Comparison of ENCODE assay signal across 10 cellular contexts in genomic region chr17:32494621-32495346, GRCh38. TPM values are rescaled to one million over a fixed set of nuclear protein-coding genes. Genes with fewer than 3 reads are reported as not detected.
DNase-seq lines count a peak whose midpoint lies in the region; TF ChIP-seq lines count a peak whose summit lies in the region.
"Had no signal": no experiment of that assay in that cellular context is flagged by ENCODE, and none has a peak within 500 bp of the region (broad histone marks: within the 10 kb centered on the region; RNA-seq: fewer than 3 reads in every experiment).

No MANE protein-coding gene starts in this region.

- POLR2A ChIA-PET in OCI-LY7 (lab: Charles Lee): no interaction called here

- no TSS peak for BruUV-seq in OCI-LY7 (replicated peaks; lab: Mats Ljungman, UMichigan)

- no peak overlapping the region for H3K4me2 ChIP-seq in OCI-LY7 (ENCODE audit: low read length)

- no peak for TF ChIP-seq CTCF in C4-2B (conservative IDR thresholded peaks at IDR 0.05)
- no peak for TF ChIP-seq CTCF in LNCaP clone FGC (IDR thresholded peaks at IDR 0.05; ENCODE audit: control insufficient read depth, extremely low read depth, insufficient read depth)
- TF ChIP-seq CTCF in OCI-LY7 (conservative IDR thresholded peaks at IDR 0.05; ENCODE audit: low read length): no peak
- no peak for TF ChIP-seq CTCF in type B pancreatic cell (conservative IDR thresholded peaks at IDR 0.05)

- H3K36me3 ChIP-seq in OCI-LY7 (ENCODE audit: insufficient read depth, low read length): no peaks in the 10 kb centered on the region
- H3K36me3 ChIP-seq: thyroid gland had no signal

- peaks cover 10% of the 10 kb centered on the region for H3K4me1 Mint-ChIP-seq in type B pancreatic cell (ENCODE audit: unreplicated experiment)

- H3K27me3 Mint-ChIP-seq in type B pancreatic cell: no peaks in the 10 kb centered on the region

- no peaks in the 10 kb centered on the region for H3K36me3 Mint-ChIP-seq in type B pancreatic cell

- H3K27ac ChIP-seq in C4-2B: peak overlapping the region; percentile 43
- H3K27ac ChIP-seq in OCI-LY7 (ENCODE audit: low read depth, low read length, poor library complexity, severe bottlenecking): no peak overlapping the region
- H3K27ac ChIP-seq: thyroid gland had no signal

- no peak overlapping the region for H3K4me3 Mint-ChIP-seq in type B pancreatic cell

- intact Hi-C loops in OCI-LY7 (cut with micrococcal nuclease; ENCODE audit: unreplicated experiment): no loop called here

- CTCF ChIA-PET in OCI-LY7 (lab: Charles Lee; ENCODE audit: unreplicated experiment): no interaction called here

- DNase-seq in LNCaP clone FGC (ENCODE audit: low read depth) (peak; percentile 26), NOMO-1 (lab: John Stamatoyannopoulos, UW; ENCODE audit: unreplicated experiment in 2 of 2) (peak; percentile 32 to 69), hypothalamus (lab: John Stamatoyannopoulos, UW) (peak in 30 of 51 donors; percentile 21 to 66 (median 44)), RPMI8226 (no peak), OCI-LY7 (ENCODE audit: low spot score) (no peak), type B pancreatic cell (ENCODE audit: extremely low spot score, unreplicated experiment) (no peak)
- no peak for DNase-seq in stimulated activated CD4-positive, alpha-beta T cell treated with anti-CD3 and anti-CD28 coated beads, Interleukin-4, amount 100 ng/mL, for 1 hour
- DNase-seq: Caco-2, thyroid gland had no signal

- H3K4me1 ChIP-seq in OCI-LY7 (ENCODE audit: insufficient read depth, low read length, poor library complexity, severe bottlenecking): peaks cover 8% of the 10 kb centered on the region
- H3K4me1 ChIP-seq: Caco-2, thyroid gland had no signal

- no peak overlapping the region for H2AFZ ChIP-seq in OCI-LY7 (ENCODE audit: low read length)

- H3K79me2 ChIP-seq in OCI-LY7 (ENCODE audit: insufficient read depth, low read depth, low read length): no peaks in the 10 kb centered on the region

- H3K4me3 ChIP-seq in LNCaP clone FGC (ENCODE audit: low read depth, low read length) (no peak overlapping the region; the same call in 1 of the 2 replicates), OCI-LY7 (ENCODE audit: low read depth, low read length, poor library complexity, severe bottlenecking) (no peak overlapping the region)
- H3K4me3 ChIP-seq: thyroid gland had no signal

- H4K20me1 ChIP-seq in OCI-LY7 (ENCODE audit: insufficient read depth, low read length): no peaks in the 10 kb centered on the region

- no peaks in the 10 kb centered on the region for H3K9me3 Mint-ChIP-seq in type B pancreatic cell

- no peak overlapping the region for H3K27ac Mint-ChIP-seq in type B pancreatic cell

- no peaks in the 10 kb centered on the region for H3K9me3 ChIP-seq in OCI-LY7 (ENCODE audit: low read length)
- H3K9me3 ChIP-seq: Caco-2, thyroid gland had no signal

- no peaks in the 10 kb centered on the region for H3K9me2 ChIP-seq in OCI-LY7 (ENCODE audit: insufficient read depth, low read length)

RNA-seq across cellular contexts. Expression of gene CDK5R1, which starts 8.0 kb away (rescaled TPM):
- 0.51 and 1.3 TPM in 2 replicates for total RNA-seq in OCI-LY7 (2014; rRNA removed; shearing (Covaris generic))
- total RNA-seq in OCI-LY7 (2022): 2.0 and 2.2 TPM in 2 replicates
- total RNA-seq in type B pancreatic cell (ENCODE audit: low replicate concordance): 6.9 and 9.7 TPM in 2 replicates

RNA-seq across cellular contexts. Expression of gene PSMD11, which starts 50.5 kb away (rescaled TPM):
- 81.0 and 89.3 TPM in 2 replicates for total RNA-seq in OCI-LY7 (2014; rRNA removed; shearing (Covaris generic))
- total RNA-seq in OCI-LY7 (2022) (123 and 137 TPM in 2 replicates), type B pancreatic cell (ENCODE audit: low replicate concordance) (109 and 117 TPM in 2 replicates)

Comparison
In these comparisons a context has a peak if more than half of its experiments do, and no peak if none do; other contexts are left out.
1. DNase-seq: peak in LNCaP clone FGC (single experiment), NOMO-1 (2 of 2) and hypothalamus (30 of 51); none in RPMI8226 (single experiment), OCI-LY7 (single experiment), stimulated activated CD4-positive, alpha-beta T cell treated with anti-CD3 and anti-CD28 coated beads, Interleukin-4, amount 100 ng/mL, for 1 hour (single experiment) and type B pancreatic cell (single experiment).